Comparison of ENCODE assay signal across 1 cellular context in genomic region chr21:37367758-37368535, GRCh38.
A peak's percentile ranks its signal among the peaks of the same experiment; 100 is the strongest.
TF ChIP-seq lines count a peak whose summit lies in the region.

No MANE protein-coding gene starts in this region.

TF ChIP-seq in K562, 482 proteins besides CTCF, POLR2A, EP300 and RAD21 (continued from another document and continues in another):
- 0 out of 2 replicates have a peak, but pooled peaks have one; percentile 59 for TF ChIP-seq RREB1 (CRISPR knock-in tag; IDR thresholded peaks at IDR 0.05)
- TF ChIP-seq, protein P1, sequence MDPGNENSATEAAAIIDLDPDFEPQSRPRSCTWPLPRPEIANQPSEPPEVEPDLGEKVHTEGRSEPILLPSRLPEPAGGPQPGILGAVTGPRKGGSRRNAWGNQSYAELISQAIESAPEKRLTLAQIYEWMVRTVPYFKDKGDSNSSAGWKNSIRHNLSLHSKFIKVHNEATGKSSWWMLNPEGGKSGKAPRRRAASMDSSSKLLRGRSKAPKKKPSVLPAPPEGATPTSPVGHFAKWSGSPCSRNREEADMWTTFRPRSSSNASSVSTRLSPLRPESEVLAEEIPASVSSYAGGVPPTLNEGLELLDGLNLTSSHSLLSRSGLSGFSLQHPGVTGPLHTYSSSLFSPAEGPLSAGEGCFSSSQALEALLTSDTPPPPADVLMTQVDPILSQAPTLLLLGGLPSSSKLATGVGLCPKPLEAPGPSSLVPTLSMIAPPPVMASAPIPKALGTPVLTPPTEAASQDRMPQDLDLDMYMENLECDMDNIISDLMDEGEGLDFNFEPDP (CRISPR knock-in tag; IDR thresholded peaks at IDR 0.05), result no peak
- TF ChIP-seq ZNF124 (CRISPR knock-in tag; IDR thresholded peaks at IDR 0.05), result no peak
- no peak for TF ChIP-seq CHCHD3 (CRISPR knock-in tag; IDR thresholded peaks at IDR 0.05)
- no peak for TF ChIP-seq ZMIZ1 (IDR thresholded peaks at IDR 0.05; ENCODE audit: low read depth in 2 of 2, low read length in 2 of 2)
- no peak for TF ChIP-seq ATF1 (CRISPR knock-in tag; IDR thresholded peaks at IDR 0.05)
- 0 out of 2 replicates have a peak, but pooled peaks have one; percentile 1 for TF ChIP-seq ATF1 (tag; IDR thresholded peaks at IDR 0.05)
- TF ChIP-seq, protein P2, sequence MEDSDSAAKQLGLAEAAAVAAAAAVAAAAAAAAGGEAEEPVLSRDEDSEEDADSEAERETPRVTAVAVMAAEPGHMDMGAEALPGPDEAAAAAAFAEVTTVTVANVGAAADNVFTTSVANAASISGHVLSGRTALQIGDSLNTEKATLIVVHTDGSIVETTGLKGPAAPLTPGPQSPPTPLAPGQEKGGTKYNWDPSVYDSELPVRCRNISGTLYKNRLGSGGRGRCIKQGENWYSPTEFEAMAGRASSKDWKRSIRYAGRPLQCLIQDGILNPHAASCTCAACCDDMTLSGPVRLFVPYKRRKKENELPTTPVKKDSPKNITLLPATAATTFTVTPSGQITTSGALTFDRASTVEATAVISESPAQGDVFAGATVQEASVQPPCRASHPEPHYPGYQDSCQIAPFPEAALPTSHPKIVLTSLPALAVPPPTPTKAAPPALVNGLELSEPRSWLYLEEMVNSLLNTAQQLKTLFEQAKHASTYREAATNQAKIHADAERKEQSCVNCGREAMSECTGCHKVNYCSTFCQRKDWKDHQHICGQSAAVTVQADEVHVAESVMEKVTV (CRISPR knock-in tag; IDR thresholded peaks at IDR 0.05), result no peak
- no peak; the same call in 1 of the 2 replicates for TF ChIP-seq TEAD4 (IDR thresholded peaks at IDR 0.05; ENCODE audit: low read length)
- no peak for TF ChIP-seq TEAD4 (CRISPR knock-in tag; IDR thresholded peaks at IDR 0.05; ENCODE audit: borderline replicate concordance)
- no peak for TF ChIP-seq ETS2 (tag; IDR thresholded peaks at IDR 0.05; ENCODE audit: borderline replicate concordance, poor library complexity, severe bottlenecking)
- TF ChIP-seq NEUROD1 (IDR thresholded peaks at IDR 0.05; ENCODE audit: borderline replicate concordance, low read depth, low read length, partially characterized antibody), result peak; percentile 6
- TF ChIP-seq, protein P3, sequence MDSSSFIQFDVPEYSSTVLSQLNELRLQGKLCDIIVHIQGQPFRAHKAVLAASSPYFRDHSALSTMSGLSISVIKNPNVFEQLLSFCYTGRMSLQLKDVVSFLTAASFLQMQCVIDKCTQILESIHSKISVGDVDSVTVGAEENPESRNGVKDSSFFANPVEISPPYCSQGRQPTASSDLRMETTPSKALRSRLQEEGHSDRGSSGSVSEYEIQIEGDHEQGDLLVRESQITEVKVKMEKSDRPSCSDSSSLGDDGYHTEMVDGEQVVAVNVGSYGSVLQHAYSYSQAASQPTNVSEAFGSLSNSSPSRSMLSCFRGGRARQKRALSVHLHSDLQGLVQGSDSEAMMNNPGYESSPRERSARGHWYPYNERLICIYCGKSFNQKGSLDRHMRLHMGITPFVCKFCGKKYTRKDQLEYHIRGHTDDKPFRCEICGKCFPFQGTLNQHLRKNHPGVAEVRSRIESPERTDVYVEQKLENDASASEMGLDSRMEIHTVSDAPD (CRISPR knock-in tag; IDR thresholded peaks at IDR 0.05), result 0 out of 2 replicates have a peak, but pooled peaks have one; percentile 18
- TF ChIP-seq ARID3B (CRISPR knock-in tag; IDR thresholded peaks at IDR 0.05; ENCODE audit: borderline replicate concordance), result no peak
- no peak for TF ChIP-seq MYC (IDR thresholded peaks at IDR 0.05; ENCODE audit: low read depth, low read length)
- TF ChIP-seq MYC (CRISPR knock-in tag; IDR thresholded peaks at IDR 0.05; ENCODE audit: borderline replicate concordance, low read depth), result no peak
- TF ChIP-seq RB1 (IDR thresholded peaks at IDR 0.05; ENCODE audit: low read depth), result no peak
- no peak for TF ChIP-seq SAFB2 (IDR thresholded peaks at IDR 0.05; ENCODE audit: borderline replicate concordance, low read depth, low read length, severe bottlenecking)
- TF ChIP-seq ZFP36 (IDR thresholded peaks at IDR 0.05; ENCODE audit: low read depth, low read length, partially characterized antibody), result peak; percentile 11
- no peak for TF ChIP-seq MED1 (CRISPR knock-in tag; IDR thresholded peaks at IDR 0.05; ENCODE audit: borderline replicate concordance)
- TF ChIP-seq CREBBP (IDR thresholded peaks at IDR 0.05; ENCODE audit: low read depth, low read length), result no peak
- TF ChIP-seq MIER1 (IDR thresholded peaks at IDR 0.05; ENCODE audit: low read depth), result no peak
- TF ChIP-seq SMAD4 (CRISPR knock-in tag; conservative IDR thresholded peaks at IDR 0.05), result no peak
- TF ChIP-seq HMG20A (CRISPR knock-in tag; conservative IDR thresholded peaks at IDR 0.05), result no peak
- peak; percentile 52 for TF ChIP-seq RBBP5 (IDR thresholded peaks at IDR 0.05; ENCODE audit: borderline replicate concordance, insufficient read depth, low read length, poor library complexity, severe bottlenecking)
- no peak for TF ChIP-seq TRIM25 (IDR thresholded peaks at IDR 0.05; ENCODE audit: borderline replicate concordance)
- TF ChIP-seq SIN3B (IDR thresholded peaks at IDR 0.05; ENCODE audit: low read depth), result 0 out of 2 replicates have a peak, but pooled peaks have one; percentile 17
- no peak for TF ChIP-seq PHF20 (IDR thresholded peaks at IDR 0.05; ENCODE audit: partially characterized antibody)
- TF ChIP-seq, protein P4, sequence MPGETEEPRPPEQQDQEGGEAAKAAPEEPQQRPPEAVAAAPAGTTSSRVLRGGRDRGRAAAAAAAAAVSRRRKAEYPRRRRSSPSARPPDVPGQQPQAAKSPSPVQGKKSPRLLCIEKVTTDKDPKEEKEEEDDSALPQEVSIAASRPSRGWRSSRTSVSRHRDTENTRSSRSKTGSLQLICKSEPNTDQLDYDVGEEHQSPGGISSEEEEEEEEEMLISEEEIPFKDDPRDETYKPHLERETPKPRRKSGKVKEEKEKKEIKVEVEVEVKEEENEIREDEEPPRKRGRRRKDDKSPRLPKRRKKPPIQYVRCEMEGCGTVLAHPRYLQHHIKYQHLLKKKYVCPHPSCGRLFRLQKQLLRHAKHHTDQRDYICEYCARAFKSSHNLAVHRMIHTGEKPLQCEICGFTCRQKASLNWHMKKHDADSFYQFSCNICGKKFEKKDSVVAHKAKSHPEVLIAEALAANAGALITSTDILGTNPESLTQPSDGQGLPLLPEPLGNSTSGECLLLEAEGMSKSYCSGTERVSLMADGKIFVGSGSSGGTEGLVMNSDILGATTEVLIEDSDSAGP (CRISPR knock-in tag; IDR thresholded peaks at IDR 0.05), result no peak
- no peak for TF ChIP-seq ZNF224 (CRISPR knock-in tag; IDR thresholded peaks at IDR 0.05)
- TF ChIP-seq DDX20 (tag; IDR thresholded peaks at IDR 0.05; ENCODE audit: low read depth), result no peak
- TF ChIP-seq SRSF9 (IDR thresholded peaks at IDR 0.05; ENCODE audit: borderline replicate concordance, low read depth, low read length), result no peak
- TF ChIP-seq ELF4 (CRISPR knock-in tag; IDR thresholded peaks at IDR 0.05), result no peak
- no peak for TF ChIP-seq SMARCA4 (IDR thresholded peaks at IDR 0.05)
- TF ChIP-seq, protein P5, sequence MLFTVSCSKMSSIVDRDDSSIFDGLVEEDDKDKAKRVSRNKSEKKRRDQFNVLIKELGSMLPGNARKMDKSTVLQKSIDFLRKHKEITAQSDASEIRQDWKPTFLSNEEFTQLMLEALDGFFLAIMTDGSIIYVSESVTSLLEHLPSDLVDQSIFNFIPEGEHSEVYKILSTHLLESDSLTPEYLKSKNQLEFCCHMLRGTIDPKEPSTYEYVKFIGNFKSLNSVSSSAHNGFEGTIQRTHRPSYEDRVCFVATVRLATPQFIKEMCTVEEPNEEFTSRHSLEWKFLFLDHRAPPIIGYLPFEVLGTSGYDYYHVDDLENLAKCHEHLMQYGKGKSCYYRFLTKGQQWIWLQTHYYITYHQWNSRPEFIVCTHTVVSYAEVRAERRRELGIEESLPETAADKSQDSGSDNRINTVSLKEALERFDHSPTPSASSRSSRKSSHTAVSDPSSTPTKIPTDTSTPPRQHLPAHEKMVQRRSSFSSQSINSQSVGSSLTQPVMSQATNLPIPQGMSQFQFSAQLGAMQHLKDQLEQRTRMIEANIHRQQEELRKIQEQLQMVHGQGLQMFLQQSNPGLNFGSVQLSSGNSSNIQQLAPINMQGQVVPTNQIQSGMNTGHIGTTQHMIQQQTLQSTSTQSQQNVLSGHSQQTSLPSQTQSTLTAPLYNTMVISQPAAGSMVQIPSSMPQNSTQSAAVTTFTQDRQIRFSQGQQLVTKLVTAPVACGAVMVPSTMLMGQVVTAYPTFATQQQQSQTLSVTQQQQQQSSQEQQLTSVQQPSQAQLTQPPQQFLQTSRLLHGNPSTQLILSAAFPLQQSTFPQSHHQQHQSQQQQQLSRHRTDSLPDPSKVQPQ (CRISPR knock-in tag; IDR thresholded peaks at IDR 0.05; ENCODE audit: borderline replicate concordance), result no peak
- no peak for TF ChIP-seq JUND (IDR thresholded peaks at IDR 0.05; ENCODE audit: borderline replicate concordance, low read depth, low read length)
- TF ChIP-seq JUND (tag; IDR thresholded peaks at IDR 0.05; ENCODE audit: borderline replicate concordance, low read depth, low read length), result 0 out of 3 replicates have a peak, but pooled peaks have one; percentile 23
- TF ChIP-seq ZSCAN29 (IDR thresholded peaks at IDR 0.05), result no peak
